Comparison of ENCODE assay signal across 6 cellular contexts in genomic region chr6:89128139-89128734, GRCh38. TPM values are rescaled to one million over a fixed set of nuclear protein-coding genes. Genes with fewer than 3 reads are reported as not detected.
"Had no signal": no experiment of that assay in that cellular context is flagged by ENCODE, and none has a peak within 500 bp of the region (broad histone marks: within the 10 kb centered on the region; RNA-seq: fewer than 3 reads in every experiment).

No MANE protein-coding gene starts in this region.

RNA-seq across cellular contexts. Expression of gene SRSF12, which starts 10.4 kb away (rescaled TPM):
- total RNA-seq: HT1080, OCI-LY7, PC-9, Peyer's patch, RPMI7951, T-cell had no signal
